In the genomic region with DNA sequence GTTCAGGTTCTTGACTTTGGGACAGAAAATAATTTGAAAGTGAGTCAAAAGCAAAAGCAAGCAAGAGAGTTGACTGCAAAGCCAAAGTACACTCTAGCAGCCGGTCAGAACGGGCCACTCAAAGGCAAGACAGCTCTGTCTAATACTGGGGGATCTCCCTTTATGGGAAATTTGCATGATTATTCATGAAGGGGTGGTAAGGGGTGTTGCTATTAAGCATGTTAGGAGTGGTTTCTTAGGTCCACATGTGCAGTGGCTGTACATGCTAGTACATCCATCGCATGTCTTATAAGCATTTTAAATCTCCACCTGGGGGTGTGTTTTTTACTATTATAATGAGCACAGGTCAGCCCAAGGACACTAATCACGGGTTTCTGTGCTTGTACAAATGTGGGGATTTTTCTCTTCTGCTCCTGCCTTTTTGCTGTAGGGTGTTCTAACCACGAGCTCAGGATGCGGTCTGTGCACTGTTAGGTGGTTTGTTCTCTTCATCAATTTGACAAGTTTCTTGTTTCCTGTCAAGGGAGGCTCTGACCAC, we compare ENCODE assay signal across 1 cellular context.
TF ChIP-seq lines count a peak whose summit lies in the region.

No MANE protein-coding gene starts in this region.

TF ChIP-seq in HepG2, 621 proteins besides CTCF, POLR2A, EP300 and RAD21 (continued from another document):
- TF ChIP-seq, protein P1, sequence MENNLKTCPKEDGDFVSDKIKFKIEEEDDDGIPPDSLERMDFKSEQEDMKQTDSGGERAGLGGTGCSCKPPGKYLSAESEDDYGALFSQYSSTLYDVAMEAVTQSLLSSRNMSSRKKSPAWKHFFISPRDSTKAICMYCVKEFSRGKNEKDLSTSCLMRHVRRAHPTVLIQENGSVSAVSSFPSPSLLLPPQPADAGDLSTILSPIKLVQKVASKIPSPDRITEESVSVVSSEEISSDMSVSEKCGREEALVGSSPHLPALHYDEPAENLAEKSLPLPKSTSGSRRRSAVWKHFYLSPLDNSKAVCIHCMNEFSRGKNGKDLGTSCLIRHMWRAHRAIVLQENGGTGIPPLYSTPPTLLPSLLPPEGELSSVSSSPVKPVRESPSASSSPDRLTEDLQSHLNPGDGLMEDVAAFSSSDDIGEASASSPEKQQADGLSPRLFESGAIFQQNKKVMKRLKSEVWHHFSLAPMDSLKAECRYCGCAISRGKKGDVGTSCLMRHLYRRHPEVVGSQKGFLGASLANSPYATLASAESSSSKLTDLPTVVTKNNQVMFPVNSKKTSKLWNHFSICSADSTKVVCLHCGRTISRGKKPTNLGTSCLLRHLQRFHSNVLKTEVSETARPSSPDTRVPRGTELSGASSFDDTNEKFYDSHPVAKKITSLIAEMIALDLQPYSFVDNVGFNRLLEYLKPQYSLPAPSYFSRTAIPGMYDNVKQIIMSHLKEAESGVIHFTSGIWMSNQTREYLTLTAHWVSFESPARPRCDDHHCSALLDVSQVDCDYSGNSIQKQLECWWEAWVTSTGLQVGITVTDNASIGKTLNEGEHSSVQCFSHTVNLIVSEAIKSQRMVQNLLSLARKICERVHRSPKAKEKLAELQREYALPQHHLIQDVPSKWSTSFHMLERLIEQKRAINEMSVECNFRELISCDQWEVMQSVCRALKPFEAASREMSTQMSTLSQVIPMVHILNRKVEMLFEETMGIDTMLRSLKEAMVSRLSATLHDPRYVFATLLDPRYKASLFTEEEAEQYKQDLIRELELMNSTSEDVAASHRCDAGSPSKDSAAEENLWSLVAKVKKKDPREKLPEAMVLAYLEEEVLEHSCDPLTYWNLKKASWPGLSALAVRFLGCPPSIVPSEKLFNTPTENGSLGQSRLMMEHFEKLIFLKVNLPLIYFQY (CRISPR knock-in tag; IDR thresholded peaks at IDR 0.05; ENCODE audit: borderline replicate concordance), result no peak
- TF ChIP-seq ETV5 (CRISPR knock-in tag; IDR thresholded peaks at IDR 0.05; ENCODE audit: borderline replicate concordance) (no peak), MAZ (IDR thresholded peaks at IDR 0.05; ENCODE audit: borderline replicate concordance, low read depth, low read length) (no peak), MAZ (CRISPR knock-in tag; IDR thresholded peaks at IDR 0.05; ENCODE audit: low read depth) (no peak)
